In genomic region chr2:65316072-65316471, GRCh38 we compare ENCODE assay signal across 14 cellular contexts.
DNase-seq lines count a peak whose midpoint lies in the region; ATAC-seq, FAIRE-seq and TF ChIP-seq lines count a peak whose summit lies in the region.
"Had no signal": no experiment of that assay in that cellular context is flagged by ENCODE, and none has a peak within 500 bp of the region (broad histone marks: within the 10 kb centered on the region; RNA-seq: fewer than 3 reads in every experiment).

No MANE protein-coding gene starts in this region.

- POLR2A ChIA-PET in naive thymus-derived CD4-positive, alpha-beta T cell (lab: Charles Lee): interaction anchor here (0.6 kb wide), 1 partner anchor 24 kb away, joined by 5 read pairs; no protein-coding TSS in a partner anchor

- peak overlapping the region; percentile 66 for H3K27ac Mint-ChIP-seq in chondrocyte (ENCODE audit: unreplicated experiment)
- no peak overlapping the region for H3K27ac Mint-ChIP-seq in naive thymus-derived CD4-positive, alpha-beta T cell
- H3K27ac Mint-ChIP-seq: activated naive CD8-positive, alpha-beta T cell treated with anti-CD3 and anti-CD28 coated beads, Interleukin-2, amount 10 ng/mL, durations not matched to agents 7 days and 5 days; effector memory CD8-positive, alpha-beta T cell had no signal

- peak; percentile 93 for FAIRE-seq in keratinocyte (lab: Jason Lieb, UNC)

- no peak overlapping the region for H3K9ac ChIP-seq in GM23248
- peak overlapping the region; percentile 66 for H3K9ac ChIP-seq in keratinocyte (ENCODE audit: control insufficient read depth, extremely low read depth, insufficient read depth, low read length)
- H3K9ac ChIP-seq: BLaER1 treated with 17β-estradiol and CSF1 and Interleukin-3, amounts not matched to agents 10 nM and 100 nM had no signal

- H3K9me2 ChIP-seq in GM23248 (ENCODE audit: insufficient read depth): no peaks in the 10 kb centered on the region

- H3K9me1 ChIP-seq in keratinocyte (ENCODE audit: control insufficient read depth, extremely low read depth, insufficient read depth, low read length): no peaks in the 10 kb centered on the region

- in situ Hi-C loops in GM23248 (cut with MboI): no loop called here

- TF ChIP-seq CTCF in chondrocyte (IDR thresholded peaks at IDR 0.05): no peak
- peak in 1 of 3 experiments; percentile 9 for TF ChIP-seq CTCF in keratinocyte (optimal IDR thresholded peaks at IDR 0.05 in 1 of 3, IDR thresholded peaks at IDR 0.05 in 1 of 3, conservative IDR thresholded peaks at IDR 0.05 in 1 of 3; ENCODE audit: extremely low read depth in 1 of 3, insufficient read depth in 2 of 3, low read length in 3 of 3)
- peak in 2 of 7 experiments; percentile 10 to 20 for TF ChIP-seq CTCF in stomach (IDR thresholded peaks at IDR 0.05)

- H3K9me3 ChIP-seq in GM23248 (ENCODE audit: low read depth) (no peaks in the 10 kb centered on the region), keratinocyte (ENCODE audit: control insufficient read depth, low read depth, low read length) (no peaks in the 10 kb centered on the region), stomach (no peaks in the 10 kb centered on the region)
- H3K9me3 ChIP-seq in naive thymus-derived CD4-positive, alpha-beta T cell (ENCODE audit: control insufficient read depth in 2 of 3, low read length in 3 of 3): no peaks in the 10 kb centered on the region
- H3K9me3 ChIP-seq: Peyer's patch had no signal

- H3K27ac ChIP-seq in GM23248: peak overlapping the region; percentile 34
- peak overlapping the region; percentile 94 for H3K27ac ChIP-seq in keratinocyte (ENCODE audit: control insufficient read depth, insufficient read depth, low read length)
- H3K27ac ChIP-seq in stomach: peak overlapping the region; percentile 41 to 79 (median 78)
- H3K27ac ChIP-seq in naive thymus-derived CD4-positive, alpha-beta T cell (ENCODE audit: low read depth, low read length): no peak overlapping the region
- H3K27ac ChIP-seq: BLaER1 treated with 17β-estradiol and CSF1 and Interleukin-3, amounts not matched to agents 10 nM and 100 nM had no signal

- intact Hi-C loops in stomach (cut with DNase I; ENCODE audit: low total_unique reads): no loop called here
- intact Hi-C loops in naive thymus-derived CD4-positive, alpha-beta T cell (cut with micrococcal nuclease): no loop called here

- TF ChIP-seq EP300 in stomach (IDR thresholded peaks at IDR 0.05): no peak

- H3K36me3 ChIP-seq in GM23248 (ENCODE audit: low read depth) (peaks cover 17% of the 10 kb centered on the region), keratinocyte (ENCODE audit: control insufficient read depth in 2 of 2, extremely low read depth in 1 of 2, insufficient read depth in 2 of 2, low read length in 2 of 2) (peaks cover 24 to 47% of the 10 kb centered on the region in 2 experiments), stomach (peaks cover 17 to 57% (median 50%) of the 10 kb centered on the region in 4 donors)
- H3K36me3 ChIP-seq in naive thymus-derived CD4-positive, alpha-beta T cell (ENCODE audit: control insufficient read depth in 2 of 3, insufficient read depth in 3 of 3, low read length in 3 of 3): no peaks in the 10 kb centered on the region

- H3K4me3 ChIP-seq in GM23248 (no peak overlapping the region), keratinocyte (ENCODE audit: control insufficient read depth in 2 of 3, extremely low read depth in 1 of 3, insufficient read depth in 2 of 3, low read depth in 1 of 3, low read length in 3 of 3) (peak overlapping the region in 1 of 3 experiments; percentile 52), stomach (no peak overlapping the region)
- H3K4me3 ChIP-seq in naive thymus-derived CD4-positive, alpha-beta T cell (ENCODE audit: low read length): no peak overlapping the region
- H3K4me3 ChIP-seq: BLaER1 treated with 17β-estradiol and CSF1 and Interleukin-3, amounts not matched to agents 10 nM and 100 nM; Peyer's patch had no signal

- peaks cover 19% of the 10 kb centered on the region for H3K36me3 Mint-ChIP-seq in chondrocyte (ENCODE audit: low read depth)
- peaks cover 0 to 20% (median 5%) of the 10 kb centered on the region in 5 donors for H3K36me3 Mint-ChIP-seq in naive thymus-derived CD4-positive, alpha-beta T cell

- H3K4me2 ChIP-seq in GM23248 (ENCODE audit: unreplicated experiment): no peak overlapping the region
- H3K4me2 ChIP-seq in keratinocyte (ENCODE audit: control insufficient read depth, extremely low read depth, insufficient read depth, low read depth, low read length): peak overlapping the region; percentile 79
- H3K4me2 ChIP-seq: BLaER1 treated with 17β-estradiol and CSF1 and Interleukin-3, amounts not matched to agents 10 nM and 100 nM had no signal

- H3K4me1 Mint-ChIP-seq in chondrocyte (ENCODE audit: low read depth): peaks cover 28% of the 10 kb centered on the region
- H3K4me1 Mint-ChIP-seq in naive thymus-derived CD4-positive, alpha-beta T cell: peaks cover 0 to 16% (median 0%) of the 10 kb centered on the region in 7 donors

- TF ChIP-seq POLR2A in stomach (IDR thresholded peaks at IDR 0.05): no peak

- dilution Hi-C loops in keratinocyte (cut with MboI; ENCODE audit: extremely low pct_ligation_motif_present, low sequenced_read_pairs): no loop called here

- H3F3A ChIP-seq in GM23248 (ENCODE audit: insufficient read depth): peaks cover 23% of the 10 kb centered on the region

- peak; percentile 76 for DNase-seq in GM23248
- DNase-seq in chondrocyte (ENCODE audit: low spot score): no peak
- peak; percentile 86 for DNase-seq in keratinocyte (ENCODE audit: low read depth, low spot score)
- peak; percentile 84 for DNase-seq in stomach
- no peak for DNase-seq in NCI-H2029 (lab: John Stamatoyannopoulos, UW)
- DNase-seq in naive thymus-derived CD4-positive, alpha-beta T cell: no peak
- DNase-seq: activated naive CD8-positive, alpha-beta T cell treated with anti-CD3 and anti-CD28 coated beads, Interleukin-2, amount 10 ng/mL, durations not matched to agents 7 days and 5 days; effector memory CD8-positive, alpha-beta T cell; NCI-H226; T-helper 9 cell had no signal

- no peaks in the 10 kb centered on the region for H3K9me3 Mint-ChIP-seq in chondrocyte (ENCODE audit: low read depth)
- H3K9me3 Mint-ChIP-seq in naive thymus-derived CD4-positive, alpha-beta T cell: peaks cover 0 to 2% (median 0%) of the 10 kb centered on the region in 11 donors
- H3K9me3 Mint-ChIP-seq: activated naive CD8-positive, alpha-beta T cell treated with anti-CD3 and anti-CD28 coated beads, Interleukin-2, amount 10 ng/mL, durations not matched to agents 7 days and 5 days; effector memory CD8-positive, alpha-beta T cell had no signal

- H3K4me1 ChIP-seq in GM23248 (ENCODE audit: insufficient read depth) (peaks cover 20% of the 10 kb centered on the region), keratinocyte (ENCODE audit: control insufficient read depth, extremely low read depth, insufficient read depth, low read length) (peaks cover 58% of the 10 kb centered on the region), stomach (peaks cover 22 to 35% (median 23%) of the 10 kb centered on the region in 4 donors)
- no peaks in the 10 kb centered on the region for H3K4me1 ChIP-seq in naive thymus-derived CD4-positive, alpha-beta T cell (ENCODE audit: control insufficient read depth in 2 of 2, insufficient read depth in 2 of 2, low read length in 2 of 2)

- no peaks in the 10 kb centered on the region for H3K27me3 Mint-ChIP-seq in chondrocyte (ENCODE audit: low read depth)
- no peaks in the 10 kb centered on the region for H3K27me3 Mint-ChIP-seq in naive thymus-derived CD4-positive, alpha-beta T cell
- H3K27me3 Mint-ChIP-seq: activated naive CD8-positive, alpha-beta T cell treated with anti-CD3 and anti-CD28 coated beads, Interleukin-2, amount 10 ng/mL, durations not matched to agents 7 days and 5 days; effector memory CD8-positive, alpha-beta T cell had no signal

- H3K79me2 ChIP-seq in GM23248 (ENCODE audit: insufficient read depth): peaks cover 39% of the 10 kb centered on the region
- peaks cover 29% of the 10 kb centered on the region for H3K79me2 ChIP-seq in keratinocyte (ENCODE audit: control insufficient read depth, insufficient read depth, low read length)

- ATAC-seq in HG03095 (IDR thresholded peaks at IDR 0.05; ENCODE audit: unreplicated experiment) (no peak), GM21515 (IDR thresholded peaks at IDR 0.05; ENCODE audit: unreplicated experiment) (no peak)
- ATAC-seq in naive thymus-derived CD4-positive, alpha-beta T cell: no peak
- ATAC-seq: effector memory CD8-positive, alpha-beta T cell had no signal

- 33 to 53% methylated on average over 6 of the region's 6 CpGs for WGBS in GM23248 (ENCODE audit: low coverage in 1 of 2, low lambda C conversion rate in 2 of 2, missing lambda C conversion rate in 2 of 2), 2 experiments
- WGBS in stomach, 5 donors: 19 to 36% (median 26%) methylated on average over 6 of the region's 6 CpGs

- H3K27me3 ChIP-seq in GM23248 (replicated peaks; ENCODE audit: insufficient read depth) (no peaks in the 10 kb centered on the region), keratinocyte (ENCODE audit: control insufficient read depth, extremely low read depth, insufficient read depth, low read length) (no peaks in the 10 kb centered on the region), stomach (no peaks in the 10 kb centered on the region)
- no peaks in the 10 kb centered on the region for H3K27me3 ChIP-seq in naive thymus-derived CD4-positive, alpha-beta T cell (ENCODE audit: control insufficient read depth in 2 of 2, insufficient read depth in 2 of 2, low read length in 2 of 2)
- H3K27me3 ChIP-seq: BLaER1 treated with 17β-estradiol and CSF1 and Interleukin-3, amounts not matched to agents 10 nM and 100 nM; Peyer's patch had no signal

- CTCF ChIA-PET in naive thymus-derived CD4-positive, alpha-beta T cell (lab: Charles Lee): no interaction called here

- H3K4me3 Mint-ChIP-seq in chondrocyte (ENCODE audit: unreplicated experiment): no peak overlapping the region
- H3K4me3 Mint-ChIP-seq in naive thymus-derived CD4-positive, alpha-beta T cell: no peak overlapping the region
- H3K4me3 Mint-ChIP-seq: activated naive CD8-positive, alpha-beta T cell treated with anti-CD3 and anti-CD28 coated beads, Interleukin-2, amount 10 ng/mL, durations not matched to agents 7 days and 5 days; effector memory CD8-positive, alpha-beta T cell had no signal

- H2AFZ ChIP-seq in GM23248 (no peak overlapping the region), keratinocyte (ENCODE audit: control insufficient read depth, low read length) (no peak overlapping the region)

- no peaks in the 10 kb centered on the region for H4K20me1 ChIP-seq in GM23248 (ENCODE audit: insufficient read depth)
- no peaks in the 10 kb centered on the region for H4K20me1 ChIP-seq in keratinocyte (ENCODE audit: control insufficient read depth, extremely low read depth, insufficient read depth, low read length)

Comparison
In these comparisons a context has a peak if more than half of its experiments do, and no peak if none do; other contexts are left out.
1. DNase-seq: peak in GM23248 (single experiment), keratinocyte (single experiment) and stomach (single experiment); none in chondrocyte (single experiment), NCI-H2029 (single experiment) and naive thymus-derived CD4-positive, alpha-beta T cell (0 of 9).